Comparison of ENCODE assay signal across 11 cellular contexts in genomic region chr10:35129185-35129674, GRCh38. TPM values are rescaled to one million over a fixed set of nuclear protein-coding genes. Genes with fewer than 3 reads are reported as not detected.
DNase-seq lines count a peak whose midpoint lies in the region; ATAC-seq and TF ChIP-seq lines count a peak whose summit lies in the region.
"Had no signal": no experiment of that assay in that cellular context is flagged by ENCODE, and none has a peak within 500 bp of the region (broad histone marks: within the 10 kb centered on the region; RNA-seq: fewer than 3 reads in every experiment).

No MANE protein-coding gene starts in this region.

- H3K36me3 Mint-ChIP-seq in stimulated activated naive CD8-positive, alpha-beta T cell treated with anti-CD3 and anti-CD28 coated beads, Interleukin-15, Interleukin-2, amounts not matched to agents 100 ng/mL and 50 ng/mL, for 24 hours (ENCODE audit: low read depth), result peaks cover 14% of the 10 kb centered on the region
- no peaks in the 10 kb centered on the region for H3K36me3 Mint-ChIP-seq in chondrocyte (ENCODE audit: low read depth)
- H3K36me3 Mint-ChIP-seq in type B pancreatic cell, result peaks cover 3% of the 10 kb centered on the region

- peaks cover 83% of the 10 kb centered on the region for H3K4me1 Mint-ChIP-seq in stimulated activated naive CD8-positive, alpha-beta T cell treated with anti-CD3 and anti-CD28 coated beads, Interleukin-15, Interleukin-2, amounts not matched to agents 100 ng/mL and 50 ng/mL, for 24 hours (ENCODE audit: low read depth)
- H3K4me1 Mint-ChIP-seq in chondrocyte (ENCODE audit: low read depth) (peaks cover 29% of the 10 kb centered on the region), type B pancreatic cell (ENCODE audit: unreplicated experiment) (peaks cover 24% of the 10 kb centered on the region)

- no peaks in the 10 kb centered on the region for H3K9me3 Mint-ChIP-seq in stimulated activated naive CD8-positive, alpha-beta T cell treated with anti-CD3 and anti-CD28 coated beads, Interleukin-15, Interleukin-2, amounts not matched to agents 100 ng/mL and 50 ng/mL, for 24 hours
- no peaks in the 10 kb centered on the region for H3K9me3 Mint-ChIP-seq in chondrocyte (ENCODE audit: low read depth)
- no peaks in the 10 kb centered on the region for H3K9me3 Mint-ChIP-seq in type B pancreatic cell

- no peak for ATAC-seq in stimulated activated naive CD8-positive, alpha-beta T cell treated with anti-CD3 and anti-CD28 coated beads, Interleukin-15, Interleukin-2, amounts not matched to agents 100 U/mL and 50 U/mL, for 24 hours
- ATAC-seq in GM19467 (IDR thresholded peaks at IDR 0.05; ENCODE audit: unreplicated experiment) (no peak), HG03097 (IDR thresholded peaks at IDR 0.05; ENCODE audit: low FRiP score, unreplicated experiment) (no peak)

- no peak for TF ChIP-seq CTCF in chondrocyte (IDR thresholded peaks at IDR 0.05)
- no peak for TF ChIP-seq CTCF in type B pancreatic cell (conservative IDR thresholded peaks at IDR 0.05)

- peak overlapping the region; percentile 93 for H3K4me3 Mint-ChIP-seq in stimulated activated naive CD8-positive, alpha-beta T cell treated with anti-CD3 and anti-CD28 coated beads, Interleukin-15, Interleukin-2, amounts not matched to agents 100 ng/mL and 50 ng/mL, for 24 hours
- H3K4me3 Mint-ChIP-seq in chondrocyte (ENCODE audit: unreplicated experiment), result peak overlapping the region; percentile 16
- peak overlapping the region; percentile 92 for H3K4me3 Mint-ChIP-seq in type B pancreatic cell

- peak overlapping the region; percentile 97 for H3K27ac Mint-ChIP-seq in stimulated activated naive CD8-positive, alpha-beta T cell treated with anti-CD3 and anti-CD28 coated beads, Interleukin-15, Interleukin-2, amounts not matched to agents 100 ng/mL and 50 ng/mL, for 24 hours
- H3K27ac Mint-ChIP-seq in chondrocyte (ENCODE audit: unreplicated experiment) (peak overlapping the region; percentile 9), type B pancreatic cell (peak overlapping the region; percentile 97)

- no peak for DNase-seq in stimulated activated naive CD8-positive, alpha-beta T cell treated with anti-CD3 and anti-CD28 coated beads, Interleukin-15, Interleukin-2, amounts not matched to agents 100 U/mL and 50 U/mL, for 24 hours
- DNase-seq in RKO (ENCODE audit: low spot score), result peak; percentile 49
- DNase-seq in chondrocyte (ENCODE audit: low spot score), result no peak
- DNase-seq in type B pancreatic cell (ENCODE audit: extremely low spot score, unreplicated experiment), result no peak
- DNase-seq in NOMO-1 (lab: John Stamatoyannopoulos, UW; ENCODE audit: unreplicated experiment in 2 of 2), result no peak
- DNase-seq: activated effector memory CD4-positive, alpha-beta T cell treated with anti-CD3 and anti-CD28 coated beads, Interleukin-2, amount 50 U/mL, for 16 hours; NCI-H1048; NCI-H226 had no signal

- H3K27me3 Mint-ChIP-seq in stimulated activated naive CD8-positive, alpha-beta T cell treated with anti-CD3 and anti-CD28 coated beads, Interleukin-15, Interleukin-2, amounts not matched to agents 100 ng/mL and 50 ng/mL, for 24 hours, result no peaks in the 10 kb centered on the region
- H3K27me3 Mint-ChIP-seq in chondrocyte (ENCODE audit: low read depth), result no peaks in the 10 kb centered on the region
- H3K27me3 Mint-ChIP-seq in type B pancreatic cell, result no peaks in the 10 kb centered on the region

RNA-seq across cellular contexts. Expression of gene CREM, which starts 2.6 kb away (rescaled TPM):
- total RNA-seq in chondrocyte (21.6 to 25.5 TPM (median 23.4 TPM) in 3 replicates), type B pancreatic cell (ENCODE audit: low replicate concordance) (17.8 and 26.9 TPM in 2 replicates)

RNA-seq across cellular contexts. Expression of gene CUL2, which starts 39.1 kb away (rescaled TPM):
- 29.9 to 38.3 TPM (median 32.8 TPM) in 3 replicates for total RNA-seq in chondrocyte
- total RNA-seq in type B pancreatic cell (ENCODE audit: low replicate concordance), result 32.4 and 36.4 TPM in 2 replicates

Comparison
In these comparisons a context has a peak if more than half of its experiments do, and no peak if none do; other contexts are left out.
1. H3K27ac Mint-ChIP-seq: peak in every context shown above with its lines; median percentile 97 in stimulated activated naive CD8-positive, alpha-beta T cell treated with anti-CD3 and anti-CD28 coated beads, Interleukin-15, Interleukin-2, amounts not matched to agents 100 ng/mL and 50 ng/mL, for 24 hours; 97 in type B pancreatic cell; 9 in chondrocyte.
2. H3K4me3 Mint-ChIP-seq: peak in every context shown above with its lines; median percentile 93 in stimulated activated naive CD8-positive, alpha-beta T cell treated with anti-CD3 and anti-CD28 coated beads, Interleukin-15, Interleukin-2, amounts not matched to agents 100 ng/mL and 50 ng/mL, for 24 hours; 92 in type B pancreatic cell; 16 in chondrocyte.